ENCODE assay signal across 10 cellular contexts in the genomic region with DNA sequence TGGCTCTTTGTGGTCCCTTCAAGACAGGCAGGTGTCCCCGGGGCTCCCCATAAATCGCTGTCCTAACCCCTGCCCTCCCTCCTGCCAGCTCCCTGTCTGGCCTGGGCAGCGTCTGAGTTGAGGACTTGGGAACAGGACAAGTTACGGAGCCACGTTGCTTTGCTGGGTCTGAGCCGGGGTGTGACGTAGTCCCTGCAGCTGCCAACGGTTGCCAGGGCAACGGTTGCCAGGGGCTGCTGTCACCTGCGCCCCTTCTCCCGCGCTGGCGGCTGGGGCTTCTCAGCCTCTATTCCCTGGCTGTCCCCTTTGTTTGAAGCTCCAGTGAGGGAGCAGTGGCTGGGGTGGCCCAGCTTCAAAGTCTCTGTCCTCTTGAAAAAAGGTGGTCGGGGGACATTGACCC. TPM values are rescaled to one million over a fixed set of nuclear protein-coding genes. Genes with fewer than 3 reads are reported as not detected.
DNase-seq lines count a peak whose midpoint lies in the region; ATAC-seq and TF ChIP-seq lines count a peak whose summit lies in the region.
"Had no signal": no experiment of that assay in that cellular context is flagged by ENCODE, and none has a peak within 500 bp of the region (broad histone marks: within the 10 kb centered on the region; RNA-seq: fewer than 3 reads in every experiment).

No MANE protein-coding gene starts in this region.

- H3K79me1 ChIP-seq in H9 (ENCODE audit: insufficient read depth, low read depth, low read length, poor library complexity, severe bottlenecking) = no peaks in the 10 kb centered on the region

- H3K23ac ChIP-seq in H9 (ENCODE audit: insufficient read length, low read depth, low read length) = no peak overlapping the region

- no peaks in the 10 kb centered on the region for H3F3A ChIP-seq in GM23248 (ENCODE audit: insufficient read depth)

- TF ChIP-seq CTCF in H9 (conservative IDR thresholded peaks at IDR 0.05) (no peak), glutamatergic neuron (IDR thresholded peaks at IDR 0.05; ENCODE audit: partially characterized antibody, unreplicated experiment) (no peak)

- H3K4me1 Mint-ChIP-seq in H9 (peaks cover 12 to 31% of the 10 kb centered on the region in 2 experiments), glutamatergic neuron (ENCODE audit: low read depth, unreplicated experiment) (peaks cover 36% of the 10 kb centered on the region)

- no peak overlapping the region for H3K4me3 ChIP-seq in GM23248

- H4K20me1 ChIP-seq in H9 (ENCODE audit: control insufficient read depth, insufficient read depth, insufficient read length) (no peaks in the 10 kb centered on the region), GM23248 (ENCODE audit: insufficient read depth) (no peaks in the 10 kb centered on the region)

- H3K18ac ChIP-seq in H9 (ENCODE audit: insufficient read length, low read depth, low read length) = no peak overlapping the region

- H3K9me3 Mint-ChIP-seq in H9 (no peaks in the 10 kb centered on the region), glutamatergic neuron (ENCODE audit: unreplicated experiment) (peaks cover 15% of the 10 kb centered on the region)

- H2AK5ac ChIP-seq in H9 (ENCODE audit: insufficient read length, low read length) = no peak overlapping the region

- H2BK5ac ChIP-seq in H9 (ENCODE audit: insufficient read length, low read length) = no peak overlapping the region

- intact Hi-C loops in posterior cingulate gyrus (cut with DNase I) = no loop called here

- no peak overlapping the region for H3T11ph ChIP-seq in H9 (ENCODE audit: low read length)

- H3K23me2 ChIP-seq in H9 (ENCODE audit: insufficient read length, low read depth, low read length, poor library complexity, severe bottlenecking) = no peaks in the 10 kb centered on the region

- no peaks in the 10 kb centered on the region for H3K36me3 Mint-ChIP-seq in H9 (ENCODE audit: insufficient read depth in 1 of 3, low read depth in 3 of 3)
- no peaks in the 10 kb centered on the region for H3K36me3 Mint-ChIP-seq in glutamatergic neuron (ENCODE audit: unreplicated experiment)

- no peak overlapping the region for H3K9ac ChIP-seq in H9 (ENCODE audit: extremely low read depth, insufficient read length, low read length)
- H3K9ac ChIP-seq in GM23248 = no peak overlapping the region

- H3K79me2 ChIP-seq in H9 (ENCODE audit: insufficient read depth, low read length) (no peaks in the 10 kb centered on the region), GM23248 (ENCODE audit: insufficient read depth) (no peaks in the 10 kb centered on the region)

- H3K27me3 ChIP-seq in H9 (ENCODE audit: insufficient read depth, low read length) (peaks cover 2% of the 10 kb centered on the region; the same call in 1 of the 2 replicates), GM23248 (replicated peaks; ENCODE audit: insufficient read depth) (no peaks in the 10 kb centered on the region)

- H3K9me2 ChIP-seq in GM23248 (ENCODE audit: insufficient read depth) = no peaks in the 10 kb centered on the region

- H4K91ac ChIP-seq in H9 (ENCODE audit: insufficient read length, low read depth, low read length) = no peak overlapping the region

- H3K4ac ChIP-seq in H9 (ENCODE audit: low read depth, low read length) = no peak overlapping the region

- H4K5ac ChIP-seq in H9 (ENCODE audit: insufficient read length, low read depth, low read length) = no peak overlapping the region

- in situ Hi-C loops in GM23248 (cut with MboI) = no loop called here

- H3K27ac ChIP-seq in H9 (ENCODE audit: insufficient read length, low read depth, low read length) = no peak overlapping the region
- no peak overlapping the region for H3K27ac ChIP-seq in GM23248

- no peak overlapping the region for H2BK12ac ChIP-seq in H9 (ENCODE audit: insufficient read length, low read depth, low read length)

- no peak overlapping the region for H4K8ac ChIP-seq in H9 (replicated peaks; ENCODE audit: insufficient read length, low read depth, low read length)

- H3K27ac Mint-ChIP-seq in H9 (no peak overlapping the region), glutamatergic neuron (ENCODE audit: unreplicated experiment) (peak overlapping the region; percentile 80)

- H2AFZ ChIP-seq in H9 (ENCODE audit: low read length) = no peak overlapping the region
- H2AFZ ChIP-seq in GM23248 = no peak overlapping the region

- H3K27me3 Mint-ChIP-seq in H9 (ENCODE audit: low read depth) = peaks cover 45% of the 10 kb centered on the region
- peaks cover 6% of the 10 kb centered on the region for H3K27me3 Mint-ChIP-seq in glutamatergic neuron (ENCODE audit: unreplicated experiment)

- H3K4me2 ChIP-seq in H9 (ENCODE audit: insufficient read depth, insufficient read length, low read length) (peak overlapping the region; percentile 19), GM23248 (ENCODE audit: unreplicated experiment) (no peak overlapping the region)

- ATAC-seq in GM21619 (IDR thresholded peaks at IDR 0.05; ENCODE audit: unreplicated experiment) (no peak), HG02884 (IDR thresholded peaks at IDR 0.05; ENCODE audit: unreplicated experiment) (no peak), GM18907 (IDR thresholded peaks at IDR 0.05; ENCODE audit: unreplicated experiment) (no peak)

- no CpG with 5 or more reads among the region's 14 CpGs for WGBS in H9 (ENCODE audit: extremely low coverage, insufficient read length, low lambda C conversion rate)
- 44 to 46% methylated on average over 14 of the region's 14 CpGs for WGBS in GM23248 (ENCODE audit: low coverage in 1 of 2, low lambda C conversion rate in 2 of 2, missing lambda C conversion rate in 2 of 2), 2 experiments

- DNase-seq in H9 (peak; percentile 78), NCI-H524 (lab: John Stamatoyannopoulos, UW) (peak; percentile 83 to 92), glutamatergic neuron (peak; percentile 88), posterior cingulate gyrus (peak; percentile 74 to 97 (median 84)), GM23248 (no peak)
- DNase-seq: activated effector memory CD4-positive, alpha-beta T cell treated with anti-CD3 and anti-CD28 coated beads, Interleukin-2, amount 50 U/mL, for 16 hours had no signal

- H3K36me3 ChIP-seq in GM23248 (ENCODE audit: low read depth) = no peaks in the 10 kb centered on the region

- H3K9me3 ChIP-seq in H9 (ENCODE audit: control insufficient read depth, low read depth, low read length) (no peaks in the 10 kb centered on the region), GM23248 (ENCODE audit: low read depth) (no peaks in the 10 kb centered on the region)

- no peak overlapping the region for H2BK20ac ChIP-seq in H9 (ENCODE audit: low read depth, low read length, poor library complexity, severe bottlenecking)

- no peak overlapping the region for H3K14ac ChIP-seq in H9 (ENCODE audit: insufficient read depth, low read length)

- H3K56ac ChIP-seq in H9 (ENCODE audit: insufficient read length, low read depth, low read length) = no peak overlapping the region

- peak overlapping the region in 1 of 2 experiments; percentile 54; a peak in 2 of 5 replicates for H3K4me3 Mint-ChIP-seq in H9
- peak overlapping the region; percentile 74 for H3K4me3 Mint-ChIP-seq in glutamatergic neuron (ENCODE audit: unreplicated experiment)

- H2BK120ac ChIP-seq in H9 (ENCODE audit: low read depth, low read length, poor library complexity, severe bottlenecking) = no peak overlapping the region

- H3K4me1 ChIP-seq in H9 (ENCODE audit: insufficient read depth, low read length) (no peaks in the 10 kb centered on the region), GM23248 (ENCODE audit: insufficient read depth) (peaks cover 15% of the 10 kb centered on the region)

- no peak overlapping the region for H2BK15ac ChIP-seq in H9 (ENCODE audit: low read depth, low read length)

RNA-seq across cellular contexts. Expression of gene ADGRG1, which starts 10.7 kb away (rescaled TPM):
- total RNA-seq in H9 (2021) (0.57 and 1.1 TPM in 2 replicates), glutamatergic neuron (ENCODE audit: unreplicated experiment) (116 TPM)
- 0.54 and 0.89 TPM in 2 replicates for total RNA-seq in GM23248 (2014; rRNA removed; shearing (Covaris generic))
- 0.58 and 1.2 TPM in 2 replicates for polyA plus RNA-seq in GM23248 (2016; fragmentation: Nextera tagmentation; extraction: Ambion mirVana)

RNA-seq across cellular contexts. Expression of gene ADGRG3, which starts 28.9 kb away (rescaled TPM):
- total RNA-seq in H9 (2021) (0.46 and 0.64 TPM in 2 replicates), glutamatergic neuron (ENCODE audit: unreplicated experiment) (not detected)
- not detected in 2 replicates for total RNA-seq in GM23248 (2014; rRNA removed; shearing (Covaris generic))
- polyA plus RNA-seq in GM23248 (2016; fragmentation: Nextera tagmentation; extraction: Ambion mirVana) = not detected in 2 replicates
- total RNA-seq: M059J had no signal

RNA-seq across cellular contexts. Expression of gene DRC7, which starts 55.4 kb away (rescaled TPM):
- 0.72 TPM in 1 of 2 replicates, not detected in the other for total RNA-seq in H9 (2021)
- total RNA-seq in glutamatergic neuron (ENCODE audit: unreplicated experiment) = not detected
- total RNA-seq in GM23248 (2014; rRNA removed; shearing (Covaris generic)) = not detected in 2 replicates
- polyA plus RNA-seq in GM23248 (2016; fragmentation: Nextera tagmentation; extraction: Ambion mirVana) = not detected in 2 replicates
- total RNA-seq: M059J had no signal

Comparison
In these comparisons a context has a peak if more than half of its experiments do, and no peak if none do; other contexts are left out.
1. RNA of gene ADGRG1, which starts 10.7 kb away (total RNA-seq): 116 TPM in glutamatergic neuron (single experiment); 0.57 to 1.1 TPM in H9 and 0.54 to 0.89 TPM in GM23248; every median in the first group is over 10 times any median in the second.